ENCODE assay signal across 8 cellular contexts in genomic region chr3:196432137-196432879, GRCh38. TPM values are rescaled to one million over a fixed set of nuclear protein-coding genes. Genes with fewer than 3 reads are reported as not detected.
DNase-seq lines count a peak whose midpoint lies in the region; ATAC-seq and TF ChIP-seq lines count a peak whose summit lies in the region.

A gene with protein sequence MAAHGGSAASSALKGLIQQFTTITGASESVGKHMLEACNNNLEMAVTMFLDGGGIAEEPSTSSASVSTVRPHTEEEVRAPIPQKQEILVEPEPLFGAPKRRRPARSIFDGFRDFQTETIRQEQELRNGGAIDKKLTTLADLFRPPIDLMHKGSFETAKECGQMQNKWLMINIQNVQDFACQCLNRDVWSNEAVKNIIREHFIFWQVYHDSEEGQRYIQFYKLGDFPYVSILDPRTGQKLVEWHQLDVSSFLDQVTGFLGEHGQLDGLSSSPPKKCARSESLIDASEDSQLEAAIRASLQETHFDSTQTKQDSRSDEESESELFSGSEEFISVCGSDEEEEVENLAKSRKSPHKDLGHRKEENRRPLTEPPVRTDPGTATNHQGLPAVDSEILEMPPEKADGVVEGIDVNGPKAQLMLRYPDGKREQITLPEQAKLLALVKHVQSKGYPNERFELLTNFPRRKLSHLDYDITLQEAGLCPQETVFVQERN (minus strand): TSS chr3:196432427. CDS start chr3:196432399, 28 bp downstream.

- TF ChIP-seq POLR2A in upper lobe of left lung (IDR thresholded peaks at IDR 0.05) = peak in 3 of 4 donors; percentile 34 to 84 (median 78)

- TF ChIP-seq CTCF in GM13977 (IDR thresholded peaks at IDR 0.05; ENCODE audit: extremely low read depth, insufficient read depth, missing control alignments) (no peak), upper lobe of left lung (IDR thresholded peaks at IDR 0.05) (peak in 3 of 6 experiments; percentile 12 to 34 (median 20))

- no peaks in the 10 kb centered on the region for H3K27me3 Mint-ChIP-seq in T-helper 1 cell treated with Interleukin-12 subunit alpha and Interleukin-12 subunit beta and Interleukin-4 antibody, amounts not matched to agents 30 μg/mL and 1 μg/mL, for 36 hours (ENCODE audit: low read depth)

- H3K4me1 Mint-ChIP-seq in T-helper 1 cell treated with Interleukin-12 subunit alpha and Interleukin-12 subunit beta and Interleukin-4 antibody, amounts not matched to agents 30 μg/mL and 1 μg/mL, for 36 hours (ENCODE audit: low read depth) = peaks cover 18% of the 10 kb centered on the region

- peaks cover 2% of the 10 kb centered on the region for H3K36me3 Mint-ChIP-seq in T-helper 1 cell treated with Interleukin-12 subunit alpha and Interleukin-12 subunit beta and Interleukin-4 antibody, amounts not matched to agents 30 μg/mL and 1 μg/mL, for 36 hours (ENCODE audit: low read depth)

- no peak for TF ChIP-seq EP300 in upper lobe of left lung (IDR thresholded peaks at IDR 0.05)

- peak within 1 kb of the TSS; percentile 87 for H3K4me3 Mint-ChIP-seq in T-helper 1 cell treated with Interleukin-12 subunit alpha and Interleukin-12 subunit beta and Interleukin-4 antibody, amounts not matched to agents 30 μg/mL and 1 μg/mL, for 36 hours

- peak within 1 kb of the TSS; percentile 87 to 97 (median 96) for H3K4me3 ChIP-seq in upper lobe of left lung

- no peaks in the 10 kb centered on the region for H3K9me3 ChIP-seq in upper lobe of left lung

- ATAC-seq in HG02884 (IDR thresholded peaks at IDR 0.05; ENCODE audit: unreplicated experiment) (peak; percentile 70), left cardiac atrium (peak; percentile 97 to 99), upper lobe of left lung (ENCODE audit: low FRiP score in 2 of 2) (peak; percentile 98 to 99)

- peak within 1 kb of the TSS; percentile 94 for H3K27ac Mint-ChIP-seq in T-helper 1 cell treated with Interleukin-12 subunit alpha and Interleukin-12 subunit beta and Interleukin-4 antibody, amounts not matched to agents 30 μg/mL and 1 μg/mL, for 36 hours

- in situ Hi-C loops in GM13977 (cut with MboI; ENCODE audit: low pct_unique_long_range_greater_than_20kb, low sequenced_read_pairs, unreplicated experiment) = no loop called here

- DNase-seq in GM13977 (ENCODE audit: low spot score) (peak; percentile 97), NCI-H1694 treated with DMSO at 0.1 percent for 48 hours (lab: John Stamatoyannopoulos, UW) (peak; percentile 90), amygdala (lab: John Stamatoyannopoulos, UW) (peak; percentile 70 to 98 (median 93)), left cardiac atrium (peak; percentile 94), posterior vena cava (ENCODE audit: low spot score) (peak; percentile 99), upper lobe of left lung (peak; percentile 95 to 99)

- intact Hi-C loops in left cardiac atrium (cut with DNase I) (loop anchor here in 1 of 2 donors (5.0 kb wide), 1 partner anchor 70 kb away; the partner anchor contains the start of gene RNF168), posterior vena cava (cut with DNase I) (no loop called here)

- 0% methylated on average over 22 to 45 of the region's 67 CpGs for WGBS in upper lobe of left lung, 2 donors

- H3K4me1 ChIP-seq in upper lobe of left lung = peaks cover 10 to 24% (median 15%) of the 10 kb centered on the region in 4 donors

- H3K27me3 ChIP-seq in upper lobe of left lung = no peaks in the 10 kb centered on the region

- H3K27ac ChIP-seq in upper lobe of left lung = peak within 1 kb of the TSS; percentile 90 to 97 (median 93)

- no peaks in the 10 kb centered on the region for H3K9me3 Mint-ChIP-seq in T-helper 1 cell treated with Interleukin-12 subunit alpha and Interleukin-12 subunit beta and Interleukin-4 antibody, amounts not matched to agents 30 μg/mL and 1 μg/mL, for 36 hours

- peaks cover 0 to 7% (median 0%) of the 10 kb centered on the region in 4 donors for H3K36me3 ChIP-seq in upper lobe of left lung

RNA-seq across cellular contexts. Expression of the gene that starts here (rescaled TPM):
- total RNA-seq in left cardiac atrium = 10 to 100 TPM; 29.5 to 37.4 TPM
- 10 to 100 TPM; 41.5 to 42.8 TPM for total RNA-seq in posterior vena cava
- 10 to 100 TPM in 5 of 6 donors, 1 to 10 TPM in 1; 8.7 to 45.5 (median 28.2) TPM for total RNA-seq in upper lobe of left lung

Comparison
In these comparisons a context has a peak if more than half of its experiments do, and no peak if none do; other contexts are left out.
1. Peak in every context shown above with its lines: DNase-seq, ATAC-seq, H3K4me3 ChIP-seq and H3K27ac ChIP-seq.